8 cellular contexts compared by ENCODE assay signal in genomic region chr7:117873056-117873932, GRCh38. TPM values are rescaled to one million over a fixed set of nuclear protein-coding genes. Genes with fewer than 3 reads are reported as not detected.
DNase-seq lines count a peak whose midpoint lies in the region; ATAC-seq and TF ChIP-seq lines count a peak whose summit lies in the region.

CTTNBP2 (minus strand) TSS chr7:117873441; CDS start chr7:117873415, 26 bp downstream.

- H3K4me1 ChIP-seq in mucosa of stomach (ENCODE audit: control insufficient read depth, insufficient read depth, low read length), result peaks cover 5% of the 10 kb centered on the region
- H3K4me1 ChIP-seq in upper lobe of right lung, result peaks cover 4% of the 10 kb centered on the region

- no peaks in the 10 kb centered on the region for H3K9me3 ChIP-seq in mucosa of stomach (ENCODE audit: control insufficient read depth, low read length)
- H3K9me3 ChIP-seq in upper lobe of right lung, result no peaks in the 10 kb centered on the region

- TF ChIP-seq CTCF in WI38 (IDR thresholded peaks at IDR 0.05; ENCODE audit: low read depth, low read length), result no peak
- TF ChIP-seq CTCF in upper lobe of right lung (IDR thresholded peaks at IDR 0.05), result peak; percentile 0

- peaks cover 38% of the 10 kb centered on the region for H3K27me3 ChIP-seq in mucosa of stomach (ENCODE audit: control insufficient read depth, insufficient read depth, low read length)
- peaks cover 31% of the 10 kb centered on the region for H3K27me3 ChIP-seq in upper lobe of right lung

- peak within 1 kb of the TSS; percentile 68 for H3K27ac ChIP-seq in upper lobe of right lung

- DNase-seq in DMS79 treated with DMSO at 0.1 percent for 48 hours (lab: John Stamatoyannopoulos, UW) (peak; percentile 52), fibroblast of gingiva (ENCODE audit: low read depth) (peak; percentile 64), upper lobe of right lung (peak; percentile 76), A172 (ENCODE audit: low spot score) (no peak)

- H3K9ac ChIP-seq in mucosa of stomach (ENCODE audit: low read length), result peak within 1 kb of the TSS; percentile 53

- ATAC-seq in HG02678 (IDR thresholded peaks at IDR 0.05; ENCODE audit: unreplicated experiment) (peak; percentile 39), upper lobe of right lung (peak; percentile 82), HG02623 (IDR thresholded peaks at IDR 0.05; ENCODE audit: unreplicated experiment) (no peak)

- intact Hi-C loops in upper lobe of right lung (cut with DNase I), result no loop called here

- no peaks in the 10 kb centered on the region for H3K36me3 ChIP-seq in mucosa of stomach (ENCODE audit: control insufficient read depth, insufficient read depth, low read length)
- no peaks in the 10 kb centered on the region for H3K36me3 ChIP-seq in upper lobe of right lung

- H3K4me3 ChIP-seq in WI38 (ENCODE audit: low read depth, low read length) (peak within 1 kb of the TSS; percentile 85), mucosa of stomach (ENCODE audit: low read length) (peak within 1 kb of the TSS; percentile 28), upper lobe of right lung (peak within 1 kb of the TSS; percentile 63)

RNA-seq across cellular contexts. Expression of gene CTTNBP2, which starts in this region (rescaled TPM):
- total RNA-seq in upper lobe of right lung, result 6.3 TPM
- total RNA-seq in A172 (2014; rRNA removed; shearing (Covaris generic)), result not detected in 2 replicates

Comparison
In these comparisons a context has a peak if more than half of its experiments do, and no peak if none do; other contexts are left out.
1. H3K4me3 ChIP-seq: peak in every context shown above with its lines; median percentile 85 in WI38; 63 in upper lobe of right lung; 28 in mucosa of stomach.